Comparison of ENCODE assay signal across 21 cellular contexts in genomic region chr16:47064775-47065174, GRCh38.
"Had no signal": no experiment of that assay in that cellular context is flagged by ENCODE, and none has a peak within 500 bp of the region (broad histone marks: within the 10 kb centered on the region; RNA-seq: fewer than 3 reads in every experiment).

No MANE protein-coding gene starts in this region.

- ATAC-seq: effector memory CD8-positive, alpha-beta T cell; gastroesophageal sphincter; left cardiac atrium; lower lobe of right lung; naive thymus-derived CD4-positive, alpha-beta T cell; psoas muscle; stimulated activated effector memory CD8-positive, alpha-beta T cell treated with anti-CD3 and anti-CD28 coated beads, Interleukin-12 subunit alpha, Interleukin-12 subunit beta, amount 100 ng/mL, for 72 hours; stimulated activated naive CD8-positive, alpha-beta T cell treated with anti-CD3 and anti-CD28 coated beads, Interleukin-15, Interleukin-2, amounts not matched to agents 100 U/mL and 50 U/mL, for 24 hours had no signal

- H3K27ac ChIP-seq: esophagus squamous epithelium, gastroesophageal sphincter, left ventricle myocardium inferior, lower lobe of right lung, psoas muscle, suprapubic skin, thyroid gland had no signal

- H3K4me1 ChIP-seq: esophagus squamous epithelium, gastroesophageal sphincter, left ventricle myocardium inferior, lower lobe of right lung, psoas muscle, suprapubic skin, thyroid gland had no signal

- H3K36me3 ChIP-seq: esophagus squamous epithelium, gastroesophageal sphincter, left ventricle myocardium inferior, lower lobe of right lung, suprapubic skin, thyroid gland had no signal

- H3K27me3 ChIP-seq: esophagus squamous epithelium, suprapubic skin, thyroid gland had no signal

- DNase-seq: effector memory CD8-positive, alpha-beta T cell; esophagus squamous epithelium; foreskin fibroblast; glutamatergic neuron; kidney; left cardiac atrium; left ventricle myocardium inferior; lower lobe of right lung; mesenchymal stem cell; naive thymus-derived CD4-positive, alpha-beta T cell; nephron progenitor cell; psoas muscle; retina; stimulated activated CD4-positive, alpha-beta T cell treated with anti-CD3 and anti-CD28 coated beads, Interleukin-4, amount 100 ng/mL, for 1 hour; stimulated activated CD8-positive, alpha-beta memory T cell treated with anti-CD3 and anti-CD28 coated beads, Interleukin-4, amount 100 ng/mL, for 48 hours; stimulated activated naive CD8-positive, alpha-beta T cell treated with anti-CD3 and anti-CD28 coated beads, Interleukin-15, Interleukin-2, amounts not matched to agents 100 U/mL and 50 U/mL, for 24 hours; thyroid gland had no signal

- H3K9me3 ChIP-seq: esophagus squamous epithelium, left ventricle myocardium inferior, lower lobe of right lung, psoas muscle, suprapubic skin, thyroid gland had no signal

- H3K4me3 ChIP-seq: esophagus squamous epithelium, gastroesophageal sphincter, left ventricle myocardium inferior, lower lobe of right lung, psoas muscle, smooth muscle cell, suprapubic skin, thyroid gland had no signal
